ENCODE assay signal across 24 cellular contexts in the genomic region with DNA sequence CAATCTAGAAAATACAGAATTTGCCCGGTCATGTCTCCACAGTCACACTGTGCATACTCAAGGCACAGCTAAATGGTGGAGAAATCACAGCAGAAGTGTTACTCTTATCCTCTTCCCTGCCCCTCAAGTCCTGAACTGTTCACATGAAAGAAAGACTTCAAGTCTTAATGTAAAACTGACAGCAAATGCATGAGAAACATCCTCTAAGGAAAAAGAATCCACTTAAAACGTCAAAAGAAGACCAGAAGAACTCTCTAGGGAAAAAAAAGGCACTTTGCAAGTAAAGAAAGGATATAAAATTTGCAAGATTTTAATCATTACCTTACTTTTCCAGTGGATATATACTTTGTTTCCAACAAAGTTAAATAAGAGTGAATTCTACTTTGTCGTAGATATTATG.
DNase-seq lines count a peak whose midpoint lies in the region; ATAC-seq, FAIRE-seq and TF ChIP-seq lines count a peak whose summit lies in the region.
"Had no signal": no experiment of that assay in that cellular context is flagged by ENCODE, and none has a peak within 500 bp of the region (broad histone marks: within the 10 kb centered on the region; RNA-seq: fewer than 3 reads in every experiment).

No MANE protein-coding gene starts in this region.

- peak overlapping the region in 2 of 3 experiments; percentile 62 to 72; a peak in 3 of 7 replicates for H3K27ac Mint-ChIP-seq in H9
- H3K27ac Mint-ChIP-seq in mesothelial cell of epicardium, result peak overlapping the region; percentile 79
- H3K27ac Mint-ChIP-seq in type B pancreatic cell, result peak overlapping the region; percentile 96
- H3K27ac Mint-ChIP-seq: B cell, HFFc6, IgD-negative memory B cell had no signal

- no peak for FAIRE-seq in K562 (lab: Jason Lieb, UNC)
- FAIRE-seq: H54 had no signal

- H3K56ac ChIP-seq in H9 (ENCODE audit: insufficient read length, low read depth, low read length), result no peak overlapping the region

- H3K36me3 ChIP-seq in K562 (ENCODE audit: control insufficient read depth, insufficient read depth, low read length) (no peaks in the 10 kb centered on the region), upper lobe of right lung (no peaks in the 10 kb centered on the region)
- H3K36me3 ChIP-seq: MG63 had no signal

- H2AFZ ChIP-seq in H9 (ENCODE audit: low read length) (no peak overlapping the region), K562 (ENCODE audit: low read depth, low read length) (no peak overlapping the region)

- H3K27ac ChIP-seq in H9 (ENCODE audit: insufficient read length, low read depth, low read length) (no peak overlapping the region), K562 (ENCODE audit: extremely low read depth, low read depth, low read length) (no peak overlapping the region), upper lobe of right lung (no peak overlapping the region)
- H3K27ac ChIP-seq: HL-60 had no signal

- H3K79me1 ChIP-seq in H9 (ENCODE audit: insufficient read depth, low read depth, low read length, poor library complexity, severe bottlenecking), result no peaks in the 10 kb centered on the region

- H2AK5ac ChIP-seq in H9 (ENCODE audit: insufficient read length, low read length), result no peak overlapping the region

- no peak overlapping the region for H2BK15ac ChIP-seq in H9 (ENCODE audit: low read depth, low read length)

- no peak overlapping the region for H4K5ac ChIP-seq in H9 (ENCODE audit: insufficient read length, low read depth, low read length)

- no peak overlapping the region for H3K4ac ChIP-seq in H9 (ENCODE audit: low read depth, low read length)

- TF ChIP-seq POLR2A in K562 (conservative IDR thresholded peaks at IDR 0.05), result no peak

- CTCF ChIA-PET in K562 (lab: Yijun Ruan, JAX; ENCODE audit: low intra/inter-chr PET ratio), result no interaction called here

- H3K4me1 Mint-ChIP-seq in H9 (peaks cover 0 to 4% of the 10 kb centered on the region in 2 experiments; a peak in 2 of 4 replicates), mesothelial cell of epicardium (peaks cover 24% of the 10 kb centered on the region), type B pancreatic cell (ENCODE audit: unreplicated experiment) (peaks cover 33% of the 10 kb centered on the region)
- H3K4me1 Mint-ChIP-seq: B cell, IgD-negative memory B cell had no signal

- H2BK20ac ChIP-seq in H9 (ENCODE audit: low read depth, low read length, poor library complexity, severe bottlenecking), result no peak overlapping the region

- H3K4me2 ChIP-seq in H9 (ENCODE audit: insufficient read depth, insufficient read length, low read length) (no peak overlapping the region), K562 (ENCODE audit: insufficient read depth, low read length) (no peak overlapping the region)

- WGBS in H9 (ENCODE audit: extremely low coverage, insufficient read length, low lambda C conversion rate), result no CpG with 5 or more reads among the region's 3 CpGs
- WGBS in K562 (ENCODE audit: insufficient coverage, low coverage, missing lambda C conversion rate), result 3% methylated on average over 3 of the region's 3 CpGs

- no peaks in the 10 kb centered on the region for H3K9me3 ChIP-seq in H9 (ENCODE audit: control insufficient read depth, low read depth, low read length)
- no peaks in the 10 kb centered on the region for H3K9me3 ChIP-seq in K562 (replicated peaks; ENCODE audit: control insufficient read depth, insufficient read depth, low read depth, low read length)
- H3K9me3 ChIP-seq in upper lobe of right lung, result no peaks in the 10 kb centered on the region
- H3K9me3 ChIP-seq: MG63 had no signal

- H3K36me3 Mint-ChIP-seq in H9 (ENCODE audit: insufficient read depth in 1 of 3, low read depth in 3 of 3) (peaks cover 3 to 52% (median 16%) of the 10 kb centered on the region in 3 experiments; a peak in 5 of 7 replicates), mesothelial cell of epicardium (peaks cover 6% of the 10 kb centered on the region), type B pancreatic cell (peaks cover 35% of the 10 kb centered on the region)
- H3K36me3 Mint-ChIP-seq: IgD-negative memory B cell had no signal

- no peak overlapping the region for H2BK120ac ChIP-seq in H9 (ENCODE audit: low read depth, low read length, poor library complexity, severe bottlenecking)

- no peaks in the 10 kb centered on the region for H3K9me3 Mint-ChIP-seq in H9
- H3K9me3 Mint-ChIP-seq in mesothelial cell of epicardium, result no peaks in the 10 kb centered on the region
- no peaks in the 10 kb centered on the region for H3K9me3 Mint-ChIP-seq in type B pancreatic cell
- H3K9me3 Mint-ChIP-seq: HFFc6, IgD-negative memory B cell had no signal

- no peaks in the 10 kb centered on the region for H3K27me3 Mint-ChIP-seq in H9 (ENCODE audit: low read depth)
- no peaks in the 10 kb centered on the region for H3K27me3 Mint-ChIP-seq in mesothelial cell of epicardium (ENCODE audit: low read depth)
- no peaks in the 10 kb centered on the region for H3K27me3 Mint-ChIP-seq in type B pancreatic cell

- no peaks in the 10 kb centered on the region for H3K9me1 ChIP-seq in K562 (ENCODE audit: control insufficient read depth, insufficient read depth, low read length)

- no peak overlapping the region for H2BK12ac ChIP-seq in H9 (ENCODE audit: insufficient read length, low read depth, low read length)

- POLR2A ChIA-PET in K562 (lab: Yijun Ruan, JAX), result interaction anchor here (0.6 kb wide), 1 partner anchor 26 kb away, joined by 3 read pairs; no protein-coding TSS in a partner anchor

- no peak overlapping the region for H3K9ac ChIP-seq in H9 (ENCODE audit: extremely low read depth, insufficient read length, low read length)
- H3K9ac ChIP-seq in K562 (ENCODE audit: insufficient read depth in 1 of 2, low read depth in 2 of 2, low read length in 2 of 2), result no peak overlapping the region

- H3K14ac ChIP-seq in H9 (ENCODE audit: insufficient read depth, low read length), result no peak overlapping the region

- no peak overlapping the region for H3K4me3 Mint-ChIP-seq in H9
- H3K4me3 Mint-ChIP-seq in mesothelial cell of epicardium, result no peak overlapping the region
- peak overlapping the region; percentile 82 for H3K4me3 Mint-ChIP-seq in type B pancreatic cell
- H3K4me3 Mint-ChIP-seq: B cell, HFFc6 had no signal

- TF ChIP-seq CTCF in H9 (conservative IDR thresholded peaks at IDR 0.05) (no peak), K562 (IDR thresholded peaks at IDR 0.05 in 2 of 3, conservative IDR thresholded peaks at IDR 0.05 in 1 of 3; ENCODE audit: insufficient read depth in 2 of 3, low read depth in 1 of 3, low read length in 3 of 3) (no peak), mesothelial cell of epicardium (IDR thresholded peaks at IDR 0.05; ENCODE audit: unreplicated experiment) (no peak), type B pancreatic cell (conservative IDR thresholded peaks at IDR 0.05) (no peak), upper lobe of right lung (IDR thresholded peaks at IDR 0.05) (no peak)

- BruUV-seq in K562 (replicated peaks; lab: Mats Ljungman, UMichigan), result no TSS peak

- no peak overlapping the region for H2BK5ac ChIP-seq in H9 (ENCODE audit: insufficient read length, low read length)

- no peaks in the 10 kb centered on the region for H3K79me2 ChIP-seq in H9 (ENCODE audit: insufficient read depth, low read length)
- H3K79me2 ChIP-seq in K562 (ENCODE audit: control insufficient read depth, insufficient read depth, low read length), result no peaks in the 10 kb centered on the region

- no peaks in the 10 kb centered on the region for H4K20me1 ChIP-seq in H9 (ENCODE audit: control insufficient read depth, insufficient read depth, insufficient read length)
- H4K20me1 ChIP-seq in K562 (replicated peaks; ENCODE audit: control insufficient read depth, insufficient read depth, low read length), result no peaks in the 10 kb centered on the region

- in situ Hi-C loops in K562 (cut with MboI), result no loop called here

- 0 out of 3 replicates have a peak, but pooled peaks have one; percentile 24 for ATAC-seq in K562
- ATAC-seq in upper lobe of right lung, result no peak
- ATAC-seq: PC-3 had no signal

- H3K18ac ChIP-seq in H9 (ENCODE audit: insufficient read length, low read depth, low read length), result no peak overlapping the region

- H3K27me3 ChIP-seq in H9 (ENCODE audit: insufficient read depth, low read length) (no peaks in the 10 kb centered on the region), K562 (ENCODE audit: control insufficient read depth in 2 of 2, insufficient read depth in 2 of 2, low read length in 2 of 2) (no peaks in the 10 kb centered on the region; a peak in 1 of 5 replicates), upper lobe of right lung (no peaks in the 10 kb centered on the region)
- H3K27me3 ChIP-seq: MG63 had no signal

- no peak overlapping the region for H4K91ac ChIP-seq in H9 (ENCODE audit: insufficient read length, low read depth, low read length)

- TF ChIP-seq EP300 in K562 (IDR thresholded peaks at IDR 0.05; ENCODE audit: low read length), result no peak

- TF ChIP-seq RAD21 in K562 (CRISPR knock-in tag; conservative IDR thresholded peaks at IDR 0.05 in 1 of 2, IDR thresholded peaks at IDR 0.05 in 1 of 2), result no peak

- intact Hi-C loops in K562 (cut with micrococcal nuclease) (loop anchor here (5.0 to 10.0 kb wide), 2 partner anchors 261 to 313 kb away; no protein-coding TSS in a partner anchor), upper lobe of right lung (cut with DNase I) (no loop called here)

- no peaks in the 10 kb centered on the region for H3K23me2 ChIP-seq in H9 (ENCODE audit: insufficient read length, low read depth, low read length, poor library complexity, severe bottlenecking)

- no peak overlapping the region for H3K23ac ChIP-seq in H9 (ENCODE audit: insufficient read length, low read depth, low read length)

- DNase-seq in H9 (no peak), K562 (ENCODE audit: extremely low read depth in 1 of 4, low spot score in 3 of 4) (no peak), mesothelial cell of epicardium (ENCODE audit: low spot score in 2 of 2, unreplicated experiment in 2 of 2) (no peak), type B pancreatic cell (ENCODE audit: extremely low spot score, unreplicated experiment) (no peak), COLO829 (ENCODE audit: low spot score) (no peak), upper lobe of right lung (no peak), kidney glomerular epithelial cell (lab: John Stamatoyannopoulos, UW) (no peak)
- DNase-seq: COR-L47, GF-D8, HFFc6, Kasumi-1, MG63, NCI-H1092, NCI-H1436 treated with DMSO at 0.1 percent for 48 hours, NCI-H2029, NCI-H345, NCI-H524 treated with DMSO at 0.1 percent for 48 hours, PC-3, RPMI8226, SHP77 treated with DMSO at 0.1 percent for 48 hours had no signal

- H3K4me1 ChIP-seq in H9 (ENCODE audit: insufficient read depth, low read length) (no peaks in the 10 kb centered on the region), K562 (replicated peaks in 1 of 2; ENCODE audit: control insufficient read depth in 2 of 2, insufficient read depth in 2 of 2, low read length in 2 of 2) (no peaks in the 10 kb centered on the region), upper lobe of right lung (no peaks in the 10 kb centered on the region)

- H3K4me3 ChIP-seq in K562 (no peak overlapping the region), upper lobe of right lung (no peak overlapping the region)
- H3K4me3 ChIP-seq: MG63 had no signal

- H3T11ph ChIP-seq in H9 (ENCODE audit: low read length), result no peak overlapping the region

- no peak overlapping the region for H4K8ac ChIP-seq in H9 (replicated peaks; ENCODE audit: insufficient read length, low read depth, low read length)

TF ChIP-seq in K562, 482 proteins besides CTCF, POLR2A, EP300 and RAD21 (continues in another document):
- TF ChIP-seq TAF1 (IDR thresholded peaks at IDR 0.05; ENCODE audit: control insufficient read depth, extremely low read depth, insufficient read depth, low read length, severe bottlenecking), result no peak
